ENCODE assay signal across 13 cellular contexts in the genomic region with DNA sequence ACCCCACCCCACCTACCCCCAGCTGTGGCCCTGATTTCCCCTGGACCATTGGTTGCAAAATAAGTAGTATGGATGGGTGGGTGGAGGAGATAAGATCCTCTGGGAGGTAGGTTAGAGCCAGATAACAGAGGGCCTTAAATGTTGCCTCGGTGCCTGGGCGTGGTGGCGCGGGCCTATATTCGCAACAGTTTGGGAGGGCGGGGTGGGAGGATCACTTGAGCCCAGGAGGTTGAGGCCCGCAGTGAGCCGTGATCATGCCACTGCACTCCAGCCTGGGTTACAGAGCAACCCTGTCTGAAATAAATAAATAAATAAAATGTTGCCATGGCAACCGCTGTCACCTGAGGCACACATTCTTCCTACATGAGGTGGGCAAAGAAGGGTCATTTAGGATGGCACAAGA.
"Had no signal": no experiment of that assay in that cellular context is flagged by ENCODE, and none has a peak within 500 bp of the region (broad histone marks: within the 10 kb centered on the region; RNA-seq: fewer than 3 reads in every experiment).

No MANE protein-coding gene starts in this region.

- H3K4me1 ChIP-seq: left lung, parathyroid adenoma, tibial artery, vagina had no signal

- H3K36me3 Mint-ChIP-seq: activated naive CD8-positive, alpha-beta T cell treated with anti-CD3 and anti-CD28 coated beads for 36 hours had no signal

- H3K4me1 Mint-ChIP-seq: activated naive CD8-positive, alpha-beta T cell treated with anti-CD3 and anti-CD28 coated beads for 36 hours had no signal

- H3K4me3 ChIP-seq: left lung, tibial artery, vagina had no signal

- DNase-seq: activated CD4-positive, CD25-positive, alpha-beta regulatory T cell treated with anti-CD3 and anti-CD28 coated beads, Interleukin-2, amount 50 U/mL, for 72 hours; activated naive CD8-positive, alpha-beta T cell treated with anti-CD3 and anti-CD28 coated beads for 36 hours; dermis blood vessel endothelial cell; left lung; naive thymus-derived CD8-positive, alpha-beta T cell; retina; stimulated activated CD4-positive, alpha-beta T cell treated with anti-CD3 and anti-CD28 coated beads, Interleukin-4, amount 100 ng/mL, for 24 hours; stimulated activated naive CD4-positive, alpha-beta T cell; tibial artery had no signal

- H3K36me3 ChIP-seq: left lung, neutrophil, tibial artery, vagina had no signal

- H3K27me3 Mint-ChIP-seq: activated naive CD8-positive, alpha-beta T cell treated with anti-CD3 and anti-CD28 coated beads for 36 hours had no signal

- H3K4me3 Mint-ChIP-seq: activated naive CD8-positive, alpha-beta T cell treated with anti-CD3 and anti-CD28 coated beads for 36 hours; activated T-helper 1 cell treated with anti-CD3 and anti-CD28 coated beads, Interleukin-12 subunit alpha, Interleukin-12 subunit beta, Interleukin-2, Interleukin-4 antibody, amounts not matched to agents 30 ng/mL and 10 ng/mL and 1 ng/mL, durations not matched to agents 14 hours and 24 hours and 36 hours; naive thymus-derived CD8-positive, alpha-beta T cell had no signal

- H3K27me3 ChIP-seq: left lung, neutrophil, vagina had no signal

- H3K9me3 Mint-ChIP-seq: activated naive CD8-positive, alpha-beta T cell treated with anti-CD3 and anti-CD28 coated beads for 36 hours; activated T-helper 1 cell treated with anti-CD3 and anti-CD28 coated beads, Interleukin-12 subunit alpha, Interleukin-12 subunit beta, Interleukin-2, Interleukin-4 antibody, amounts not matched to agents 30 ng/mL and 10 ng/mL and 1 ng/mL, durations not matched to agents 14 hours and 24 hours and 36 hours had no signal

- H3K27ac Mint-ChIP-seq: activated naive CD8-positive, alpha-beta T cell treated with anti-CD3 and anti-CD28 coated beads for 36 hours; activated T-helper 1 cell treated with anti-CD3 and anti-CD28 coated beads, Interleukin-12 subunit alpha, Interleukin-12 subunit beta, Interleukin-2, Interleukin-4 antibody, amounts not matched to agents 30 ng/mL and 10 ng/mL and 1 ng/mL, durations not matched to agents 14 hours and 24 hours and 36 hours; naive thymus-derived CD8-positive, alpha-beta T cell had no signal

- H3K9me3 ChIP-seq: neutrophil, tibial artery, vagina had no signal
